ENCODE assay signal across 1 cellular context in the genomic region with DNA sequence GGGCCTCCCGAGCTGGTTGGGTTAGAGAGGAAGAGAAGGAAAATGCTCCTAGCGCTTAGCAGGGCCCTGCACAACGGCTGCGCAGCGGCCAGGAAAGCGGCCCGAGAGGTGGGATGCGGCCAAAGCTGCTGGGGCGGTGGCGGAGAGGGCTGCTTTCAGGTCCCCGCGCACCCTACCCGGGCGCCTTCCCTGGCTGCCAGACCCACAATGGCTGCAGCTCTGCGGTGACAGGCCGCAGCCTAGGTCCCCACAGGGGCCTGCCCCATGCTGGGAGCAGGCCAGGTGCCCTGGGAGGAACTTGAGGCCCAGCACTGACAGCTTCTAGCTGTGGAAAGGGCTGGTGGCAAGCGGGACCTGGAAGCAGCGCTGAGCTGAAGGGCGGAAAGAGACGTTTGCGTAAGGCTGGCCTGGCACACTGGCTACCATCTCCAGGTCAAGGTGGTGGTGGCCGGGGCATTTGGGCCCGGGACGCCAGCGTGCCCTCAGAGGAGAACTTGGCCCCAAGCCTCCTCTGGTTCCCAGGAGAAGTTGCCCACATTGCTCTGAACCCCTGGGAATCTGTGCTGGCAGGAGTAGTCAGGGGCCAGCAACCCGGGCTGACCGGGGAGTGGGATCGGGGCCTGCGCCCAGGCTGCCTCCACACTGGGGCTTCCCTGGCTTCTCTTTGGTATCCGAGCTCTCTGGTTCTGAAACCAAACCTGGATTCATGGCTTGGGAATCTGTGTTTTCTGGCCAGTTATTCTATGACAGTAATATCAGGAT.
TF ChIP-seq lines count a peak whose summit lies in the region.

No MANE protein-coding gene starts in this region.

TF ChIP-seq in H1, 55 proteins besides CTCF, POLR2A, EP300 and RAD21:
- TF ChIP-seq EGR1 (IDR thresholded peaks at IDR 0.05; ENCODE audit: borderline replicate concordance, low read depth, low read length) (no peak), NRF1 (IDR thresholded peaks at IDR 0.05; ENCODE audit: low read depth, low read length) (no peak), RBBP5 (IDR thresholded peaks at IDR 0.05; ENCODE audit: borderline replicate concordance, low read depth, low read length) (no peak), BACH1 (IDR thresholded peaks at IDR 0.05; ENCODE audit: low read length) (no peak), BCL11A (IDR thresholded peaks at IDR 0.05; ENCODE audit: low read depth in 2 of 2, low read length in 2 of 2) (no peak)
